Comparison of ENCODE assay signal across 26 cellular contexts in genomic region chr6:10461850-10462249, GRCh38. TPM values are rescaled to one million over a fixed set of nuclear protein-coding genes. Genes with fewer than 3 reads are reported as not detected.
A peak's percentile ranks its signal among the peaks of the same experiment; 100 is the strongest.
DNase-seq lines count a peak whose midpoint lies in the region; ATAC-seq, FAIRE-seq and TF ChIP-seq lines count a peak whose summit lies in the region.
"Had no signal": no experiment of that assay in that cellular context is flagged by ENCODE, and none has a peak within 500 bp of the region (broad histone marks: within the 10 kb centered on the region; RNA-seq: fewer than 3 reads in every experiment).

No MANE protein-coding gene starts in this region.

- H3K18ac ChIP-seq in H1 (ENCODE audit: extremely low read depth, low read length) = no peak overlapping the region

- no peak for TF ChIP-seq POLR2A in HepG2 (IDR thresholded peaks at IDR 0.05; ENCODE audit: insufficient read depth in 1 of 2, low read depth in 2 of 2, low read length in 2 of 2)
- no peak for TF ChIP-seq POLR2A in right lobe of liver (IDR thresholded peaks at IDR 0.05)
- no peak for TF ChIP-seq POLR2A in H1 (IDR thresholded peaks at IDR 0.05; ENCODE audit: control extremely low read depth in 1 of 2, low read depth in 2 of 2, low read length in 2 of 2)
- TF ChIP-seq POLR2A in GM12891 (IDR thresholded peaks at IDR 0.05; ENCODE audit: low read depth, low read length) = no peak

- H2BK5ac ChIP-seq in H1 (ENCODE audit: low read depth, low read length) = no peak overlapping the region

- DNase-seq in HepG2 (ENCODE audit: low spot score) (no peak), right lobe of liver (no peak), SJSA1 (ENCODE audit: low read depth in 1 of 2, low spot score in 2 of 2) (no peak), H1 (ENCODE audit: low read depth in 1 of 2, low spot score in 2 of 2) (no peak), GM12891 (ENCODE audit: insufficient read length, low spot score) (no peak), NCI-H82 (lab: John Stamatoyannopoulos, UW) (no peak)
- DNase-seq: 8988T; ACHN; BE2C; C1 segment of cervical spinal cord; CD4-positive, alpha-beta memory T cell; CD4-positive, CD25-positive, alpha-beta regulatory T cell; CD8-positive, alpha-beta memory T cell; COR-L47; DMS 273 treated with DMSO at 0.1 percent for 48 hours; DMS153; DMS53; DMS79; DND-41; EL; GDM1 had no signal

- H2BK12ac ChIP-seq in H1 (ENCODE audit: low read depth, low read length) = no peak overlapping the region

- POLR2A ChIA-PET in HepG2 (lab: Yijun Ruan, JAX) = no interaction called here
- POLR2A ChIA-PET in H1 (lab: Charles Lee; ENCODE audit: partially characterized antibody) = no interaction called here

- in situ Hi-C loops in HepG2 (cut with HindIII; ENCODE audit: extremely low pct_ligation_motif_present, low pct_unique_long_range_greater_than_20kb) = no loop called here

- peak overlapping the region; percentile 82; the same call in 1 of the 2 replicates for H2AK5ac ChIP-seq in H1 (ENCODE audit: low read depth, low read length)

- no peak overlapping the region for H3K4me2 ChIP-seq in HepG2 (ENCODE audit: low read depth, low read length)
- H3K4me2 ChIP-seq in H1 (ENCODE audit: insufficient read depth in 1 of 2, low read depth in 2 of 2, low read length in 2 of 2) = no peak overlapping the region
- H3K4me2 ChIP-seq: BLaER1 had no signal

- TF ChIP-seq CTCF in HepG2 (CRISPR knock-in tag; IDR thresholded peaks at IDR 0.05) (no peak), right lobe of liver (IDR thresholded peaks at IDR 0.05) (no peak), H1 (IDR thresholded peaks at IDR 0.05; ENCODE audit: control extremely low read depth in 1 of 3, insufficient read depth in 1 of 3, low read depth in 1 of 3, low read length in 3 of 3) (no peak)

- no peak overlapping the region for H3K27ac ChIP-seq in HepG2 (ENCODE audit: extremely low read length, insufficient read depth, low read length)
- no peak overlapping the region for H3K27ac ChIP-seq in right lobe of liver
- peak overlapping the region; percentile 97 for H3K27ac ChIP-seq in SJSA1
- no peak overlapping the region for H3K27ac ChIP-seq in H1 (ENCODE audit: low read depth, low read length)
- H3K27ac ChIP-seq: BLaER1 had no signal

- no peak overlapping the region for H2AFZ ChIP-seq in HepG2 (ENCODE audit: low read length)
- no peak overlapping the region for H2AFZ ChIP-seq in H1 (ENCODE audit: low read length)

- H4K20me1 ChIP-seq in HepG2 (ENCODE audit: insufficient read depth, low read length) (no peaks in the 10 kb centered on the region), H1 (replicated peaks in 1 of 2; ENCODE audit: control insufficient read depth in 1 of 2, insufficient read depth in 2 of 2, low read length in 2 of 2) (no peaks in the 10 kb centered on the region)
- H4K20me1 ChIP-seq: BLaER1 had no signal

- H3K27me3 ChIP-seq in HepG2 (ENCODE audit: control insufficient read depth in 1 of 2, insufficient read depth in 2 of 2, low read length in 2 of 2) = peaks cover 0 to 19% of the 10 kb centered on the region in 2 experiments; a peak in 2 of 5 replicates
- no peaks in the 10 kb centered on the region for H3K27me3 ChIP-seq in right lobe of liver
- H3K27me3 ChIP-seq in SJSA1 (replicated peaks) = no peaks in the 10 kb centered on the region
- H3K27me3 ChIP-seq in H1 (replicated peaks in 1 of 4; ENCODE audit: control insufficient read depth in 3 of 4, extremely low read depth in 1 of 4, insufficient read depth in 3 of 4, low read length in 3 of 4) = no peaks in the 10 kb centered on the region
- H3K27me3 ChIP-seq: BE2C, BLaER1 had no signal

- no peak overlapping the region for H2BK20ac ChIP-seq in H1 (ENCODE audit: low read length)

- no peak for TF ChIP-seq EP300 in HepG2 (IDR thresholded peaks at IDR 0.05; ENCODE audit: low read depth in 2 of 2, low read length in 2 of 2)
- TF ChIP-seq EP300 in HepG2 (CRISPR knock-in tag; IDR thresholded peaks at IDR 0.05; ENCODE audit: borderline replicate concordance) = no peak
- TF ChIP-seq EP300 in H1 (IDR thresholded peaks at IDR 0.05; ENCODE audit: borderline replicate concordance in 1 of 2, low read depth in 2 of 2, low read length in 2 of 2) = no peak

- H3K14ac ChIP-seq in H1 (ENCODE audit: insufficient read length) = no peak overlapping the region

- H3K4me1 ChIP-seq in HepG2 (ENCODE audit: insufficient read depth, low read length) = no peaks in the 10 kb centered on the region
- H3K4me1 ChIP-seq in right lobe of liver = no peaks in the 10 kb centered on the region
- H3K4me1 ChIP-seq in SJSA1 (replicated peaks) = peaks cover 58% of the 10 kb centered on the region
- peaks cover 0 to 5% (median 4%) of the 10 kb centered on the region in 4 experiments; a peak in 5 of 7 replicates for H3K4me1 ChIP-seq in H1 (replicated peaks in 1 of 4; ENCODE audit: control insufficient read depth in 3 of 4, insufficient read depth in 4 of 4, low read length in 3 of 4)
- H3K4me1 ChIP-seq: BE2C, BLaER1 had no signal

- no peaks in the 10 kb centered on the region; the same call in 1 of the 2 replicates for H3K23me2 ChIP-seq in H1 (ENCODE audit: low read depth, low read length)

- H2BK15ac ChIP-seq in H1 (ENCODE audit: low read length) = no peak overlapping the region

- H3K36me3 ChIP-seq in HepG2 (replicated peaks in 1 of 2; ENCODE audit: control insufficient read depth in 1 of 2, insufficient read depth in 2 of 2, low read length in 2 of 2) = no peaks in the 10 kb centered on the region
- no peaks in the 10 kb centered on the region for H3K36me3 ChIP-seq in right lobe of liver
- no peaks in the 10 kb centered on the region for H3K36me3 ChIP-seq in SJSA1
- no peaks in the 10 kb centered on the region for H3K36me3 ChIP-seq in H1 (ENCODE audit: control insufficient read depth in 2 of 4, insufficient read depth in 4 of 4, low read length in 3 of 4)
- H3K36me3 ChIP-seq: BE2C, BLaER1 had no signal

- WGBS in HepG2 (ENCODE audit: low lambda C conversion rate) = 18% methylated on average over 1 of the region's 1 CpG
- WGBS in right lobe of liver (ENCODE audit: insufficient coverage, low coverage, low lambda C conversion rate, missing lambda C conversion rate) = 32% methylated on average over 1 of the region's 1 CpG
- 86% methylated on average over 1 of the region's 1 CpG; no CpG with 5 or more reads in 1 of the 2 experiments for WGBS in H1 (ENCODE audit: extremely low coverage in 1 of 2, insufficient coverage in 1 of 2, insufficient read length in 1 of 2, insufficient replicate concordance in 2 of 2, low coverage in 1 of 2, low lambda C conversion rate in 2 of 2, missing lambda C conversion rate in 1 of 2), 2 experiments

- H3K4ac ChIP-seq in H1 (replicated peaks; ENCODE audit: insufficient read length, low read depth, low read length) = no peak overlapping the region

- H3K56ac ChIP-seq in H1 (replicated peaks; ENCODE audit: insufficient read length, low read depth, low read length) = no peak overlapping the region

- H3K9me3 ChIP-seq in HepG2 (ENCODE audit: low read length) = no peaks in the 10 kb centered on the region
- no peaks in the 10 kb centered on the region for H3K9me3 ChIP-seq in right lobe of liver
- no peaks in the 10 kb centered on the region for H3K9me3 ChIP-seq in SJSA1 (replicated peaks)
- no peaks in the 10 kb centered on the region for H3K9me3 ChIP-seq in H1 (ENCODE audit: insufficient read depth in 2 of 2, low read depth in 1 of 2, low read length in 1 of 2)
- H3K9me3 ChIP-seq: BE2C, BLaER1 had no signal

- TF ChIP-seq RAD21 in HepG2 (CRISPR knock-in tag; IDR thresholded peaks at IDR 0.05) = no peak
- TF ChIP-seq RAD21 in H1 (IDR thresholded peaks at IDR 0.05 in 1 of 2, conservative IDR thresholded peaks at IDR 0.05 in 1 of 2; ENCODE audit: low read depth in 2 of 2, low read length in 2 of 2) = no peak

- H3K79me2 ChIP-seq in HepG2 (ENCODE audit: insufficient read depth, low read length) (no peaks in the 10 kb centered on the region), H1 (ENCODE audit: control insufficient read depth in 1 of 2, insufficient read depth in 2 of 2, low read length in 2 of 2) (no peaks in the 10 kb centered on the region)

- intact Hi-C loops in HepG2 (cut with micrococcal nuclease; ENCODE audit: unreplicated experiment) = no loop called here
- intact Hi-C loops in right lobe of liver (cut with DNase I) = no loop called here

- H4K5ac ChIP-seq in H1 (ENCODE audit: insufficient read length, low read depth, low read length) = no peak overlapping the region

- H3K9ac ChIP-seq in HepG2 (ENCODE audit: insufficient read depth, low read depth, low read length) (no peak overlapping the region), H1 (replicated peaks in 1 of 4; ENCODE audit: extremely low read depth in 1 of 4, low read depth in 3 of 4, low read length in 3 of 4) (no peak overlapping the region)
- H3K9ac ChIP-seq: BLaER1 had no signal

- no peak for FAIRE-seq in HepG2 (lab: Jason Lieb, UNC)
- no peak for FAIRE-seq in H1 (lab: Jason Lieb, UNC)
- FAIRE-seq in GM12891 (lab: Jason Lieb, UNC) = no peak
- FAIRE-seq: A204.1, GM12878, GM19239 had no signal

- no peak overlapping the region for H4K8ac ChIP-seq in H1 (ENCODE audit: extremely low read depth, insufficient read depth, low read length)

- ATAC-seq in HepG2 (no peak), right lobe of liver (no peak)
- ATAC-seq: GM12878 had no signal

- no peaks in the 10 kb centered on the region for H3K79me1 ChIP-seq in H1 (ENCODE audit: low read depth, low read length)

- H2BK120ac ChIP-seq in H1 (replicated peaks; ENCODE audit: low read depth, low read length) = no peak overlapping the region

- H3K4me3 ChIP-seq in HepG2 (replicated peaks in 1 of 3; ENCODE audit: insufficient read depth in 1 of 3, low read depth in 2 of 3, low read length in 3 of 3) (no peak overlapping the region), right lobe of liver (no peak overlapping the region), SJSA1 (no peak overlapping the region), H1 (ENCODE audit: extremely low read depth in 1 of 4, insufficient read depth in 2 of 4, low read depth in 3 of 4, low read length in 4 of 4) (no peak overlapping the region)
- H3K4me3 ChIP-seq: BLaER1, GM12878 had no signal

- H3K23ac ChIP-seq in H1 (ENCODE audit: insufficient read length) = no peak overlapping the region

- H4K91ac ChIP-seq in H1 (replicated peaks; ENCODE audit: insufficient read length, low read length) = no peak overlapping the region

- no TSS peak for BruUV-seq in HepG2 (replicated peaks; lab: Mats Ljungman, UMichigan)

- CTCF ChIA-PET in HepG2 (lab: Yijun Ruan, JAX; ENCODE audit: low intra/inter-chr PET ratio, low total read pairs) (no interaction called here), H1 (lab: Charles Lee; ENCODE audit: partially characterized antibody) (interaction anchor here (0.6 kb wide), 1 partner anchor 18 kb away, joined by 3 read pairs; no protein-coding TSS in a partner anchor)

RNA-seq across cellular contexts. Expression of gene TFAP2A, which starts 47.0 kb away (rescaled TPM):
- total RNA-seq in HepG2 (2016; rRNA removed; fragmentation: Illumina TruSeq; extraction: Trizol) = not detected in 2 replicates
- not detected in 2 replicates for total RNA-seq in HepG2 (2016; cell fraction: cytosol; rRNA removed; fragmentation: Illumina TruSeq; extraction: Trizol; ENCODE audit: low read depth)
- not detected in 2 replicates for total RNA-seq in HepG2 (2016; cell fraction: insoluble cytoplasmic fraction; rRNA removed; fragmentation: Illumina TruSeq; extraction: Trizol)
- not detected in 2 replicates for total RNA-seq in HepG2 (2016; cell fraction: membrane; rRNA removed; fragmentation: Illumina TruSeq; extraction: Trizol)
- not detected in 2 replicates for total RNA-seq in HepG2 (2016; cell fraction: nucleus; rRNA removed; fragmentation: Illumina TruSeq; extraction: Trizol)
- polyA plus RNA-seq in HepG2 (2011; rRNA removed) = not detected in 2 replicates
- 0.04 and 0.09 TPM in 2 replicates for polyA plus RNA-seq in HepG2 (2011; cell fraction: cytosol; rRNA removed)
- polyA plus RNA-seq in HepG2 (2011; cell fraction: nucleus; rRNA removed) = not detected in 2 replicates
- not detected in 2 replicates for polyA plus RNA-seq in HepG2 (2012)
- polyA plus RNA-seq in HepG2 (2016; cell fraction: cytosol; fragmentation: Illumina TruSeq; extraction: Trizol; ENCODE audit: low read depth) = not detected in 2 replicates
- polyA plus RNA-seq in HepG2 (2016; cell fraction: insoluble cytoplasmic fraction; fragmentation: Illumina TruSeq; extraction: Trizol; ENCODE audit: low read depth) = not detected in 2 replicates
- polyA plus RNA-seq in HepG2 (2016; cell fraction: membrane; fragmentation: Illumina TruSeq; extraction: Trizol; ENCODE audit: low read depth) = not detected in 2 replicates
- polyA plus RNA-seq in HepG2 (2016; cell fraction: nucleus; fragmentation: Illumina TruSeq; extraction: Trizol; ENCODE audit: insufficient read depth, low read depth) = not detected in 2 replicates
- polyA minus RNA-seq in HepG2 (2011; rRNA and poly(A)+ RNA removed; ENCODE audit: low replicate concordance) = 48.3 TPM in 1 of 2 replicates, not detected in the other
- polyA minus RNA-seq in HepG2 (2011; cell fraction: cytosol; rRNA and poly(A)+ RNA removed) = 0.99 and 2.1 TPM in 2 replicates
- polyA minus RNA-seq in HepG2 (2011; cell fraction: nucleus; rRNA and poly(A)+ RNA removed) = 0.25 and 1.2 TPM in 2 replicates
- under 1 TPM in 3 of 6 experiments, not detected in 3; 0.07 to 0.18 (median 0.12) TPM for total RNA-seq in right lobe of liver
- total RNA-seq in SJSA1 (2014; rRNA removed; shearing (Covaris generic)) = 5.8 and 10.2 TPM in 2 replicates
- 0.10 TPM in 1 of 2 replicates, not detected in the other for total RNA-seq in H1 (2021; fragmentation: NEBNext Ultra II Directional; extraction: Animal tissue kit (Norgen Biotek cat#: 25700))
- 0.23 and 0.24 TPM in 2 replicates for polyA plus RNA-seq in H1 (2011; rRNA removed)
- polyA plus RNA-seq in H1 (2011; cell fraction: cytosol; rRNA removed) = 0.12 TPM
- 0.24 TPM for polyA plus RNA-seq in H1 (2011; cell fraction: nucleus; rRNA removed)
- 0.25 to 0.49 TPM (median 0.33 TPM) in 4 replicates for polyA plus RNA-seq in H1 (2012, experiment 1 of 2)
- polyA plus RNA-seq in H1 (2012, experiment 2 of 2) = 0.30 TPM
- polyA plus RNA-seq in H1 (2013, experiment 1 of 2) = 0.08 TPM
- polyA plus RNA-seq in H1 (2013, experiment 2 of 2) = 0.07 TPM
- 0.41 TPM in 1 of 2 replicates, not detected in the other for polyA minus RNA-seq in H1 (2011; rRNA and poly(A)+ RNA removed)
- 2.3 TPM for polyA minus RNA-seq in H1 (2011; cell fraction: cytosol; rRNA and poly(A)+ RNA removed)
- polyA minus RNA-seq in H1 (2011; cell fraction: nucleus; rRNA and poly(A)+ RNA removed) = 1.1 TPM
- 0.30 TPM for polyA plus RNA-seq in GM12891 (2012; ENCODE audit: low read depth, missing spikeins)
- total RNA-seq: CD4-positive, alpha-beta memory T cell; CD4-positive, CD25-positive, alpha-beta regulatory T cell; CD8-positive, alpha-beta memory T cell had no signal
- polyA plus RNA-seq: CD14-positive monocyte; CD4-positive, alpha-beta memory T cell; CD4-positive, CD25-positive, alpha-beta regulatory T cell; CD8-positive, alpha-beta memory T cell had no signal

RNA-seq across cellular contexts. Expression of gene GCNT2, which starts 59.3 kb away (rescaled TPM):
- total RNA-seq in HepG2 (2016; rRNA removed; fragmentation: Illumina TruSeq; extraction: Trizol) (25.1 and 31.9 TPM in 2 replicates), right lobe of liver (10 to 100 TPM in 2 of 6 experiments, 1 to 10 TPM in 4; 6.6 to 10.5 (median 9.3) TPM)
- total RNA-seq in HepG2 (2016; cell fraction: cytosol; rRNA removed; fragmentation: Illumina TruSeq; extraction: Trizol; ENCODE audit: low read depth) = 3.4 and 3.6 TPM in 2 replicates
- total RNA-seq in HepG2 (2016; cell fraction: insoluble cytoplasmic fraction; rRNA removed; fragmentation: Illumina TruSeq; extraction: Trizol) = 27.9 and 31.1 TPM in 2 replicates
- total RNA-seq in HepG2 (2016; cell fraction: membrane; rRNA removed; fragmentation: Illumina TruSeq; extraction: Trizol) = 14.4 and 15.6 TPM in 2 replicates
- total RNA-seq in HepG2 (2016; cell fraction: nucleus; rRNA removed; fragmentation: Illumina TruSeq; extraction: Trizol) = 41.4 and 42.7 TPM in 2 replicates
- polyA plus RNA-seq in HepG2 (2011; rRNA removed) (9.7 and 11.8 TPM in 2 replicates), H1 (2011; rRNA removed) (14.4 and 19.3 TPM in 2 replicates)
- polyA plus RNA-seq in HepG2 (2011; cell fraction: cytosol; rRNA removed) = 7.1 and 9.4 TPM in 2 replicates
- 4.6 and 5.1 TPM in 2 replicates for polyA plus RNA-seq in HepG2 (2011; cell fraction: nucleus; rRNA removed)
- 13.4 and 15.6 TPM in 2 replicates for polyA plus RNA-seq in HepG2 (2012)
- polyA plus RNA-seq in HepG2 (2016; cell fraction: cytosol; fragmentation: Illumina TruSeq; extraction: Trizol; ENCODE audit: low read depth) = 1.1 and 1.4 TPM in 2 replicates
- polyA plus RNA-seq in HepG2 (2016; cell fraction: insoluble cytoplasmic fraction; fragmentation: Illumina TruSeq; extraction: Trizol; ENCODE audit: low read depth) = 14.2 and 17.2 TPM in 2 replicates
- 5.6 and 6.3 TPM in 2 replicates for polyA plus RNA-seq in HepG2 (2016; cell fraction: membrane; fragmentation: Illumina TruSeq; extraction: Trizol; ENCODE audit: low read depth)
- 22.6 and 25.7 TPM in 2 replicates for polyA plus RNA-seq in HepG2 (2016; cell fraction: nucleus; fragmentation: Illumina TruSeq; extraction: Trizol; ENCODE audit: insufficient read depth, low read depth)
- polyA minus RNA-seq in HepG2 (2011; rRNA and poly(A)+ RNA removed; ENCODE audit: low replicate concordance) = 10.4 and 10.7 TPM in 2 replicates
- polyA minus RNA-seq in HepG2 (2011; cell fraction: cytosol; rRNA and poly(A)+ RNA removed) = 12.4 and 12.9 TPM in 2 replicates
- polyA minus RNA-seq in HepG2 (2011; cell fraction: nucleus; rRNA and poly(A)+ RNA removed) = 21.4 and 26.1 TPM in 2 replicates
- total RNA-seq in SJSA1 (2014; rRNA removed; shearing (Covaris generic)) = 27.3 and 38.0 TPM in 2 replicates
- 52.5 and 54.3 TPM in 2 replicates for total RNA-seq in H1 (2021; fragmentation: NEBNext Ultra II Directional; extraction: Animal tissue kit (Norgen Biotek cat#: 25700))
- 23.1 TPM for polyA plus RNA-seq in H1 (2011; cell fraction: cytosol; rRNA removed)
- 17.0 TPM for polyA plus RNA-seq in H1 (2011; cell fraction: nucleus; rRNA removed)
- 24.0 to 35.0 TPM (median 27.9 TPM) in 4 replicates for polyA plus RNA-seq in H1 (2012, experiment 1 of 2)
- 3.7 TPM for polyA plus RNA-seq in H1 (2012, experiment 2 of 2)
- 38.9 TPM for polyA plus RNA-seq in H1 (2013, experiment 1 of 2)
- 43.7 TPM for polyA plus RNA-seq in H1 (2013, experiment 2 of 2)
- polyA minus RNA-seq in H1 (2011; rRNA and poly(A)+ RNA removed) = 77.9 and 94.2 TPM in 2 replicates
- polyA minus RNA-seq in H1 (2011; cell fraction: cytosol; rRNA and poly(A)+ RNA removed) = 36.0 TPM
- 104 TPM for polyA minus RNA-seq in H1 (2011; cell fraction: nucleus; rRNA and poly(A)+ RNA removed)
- polyA plus RNA-seq in GM12891 (2012; ENCODE audit: low read depth, missing spikeins) = 6.2 TPM
